Comparison of ENCODE assay signal across 10 cellular contexts in the genomic region with DNA sequence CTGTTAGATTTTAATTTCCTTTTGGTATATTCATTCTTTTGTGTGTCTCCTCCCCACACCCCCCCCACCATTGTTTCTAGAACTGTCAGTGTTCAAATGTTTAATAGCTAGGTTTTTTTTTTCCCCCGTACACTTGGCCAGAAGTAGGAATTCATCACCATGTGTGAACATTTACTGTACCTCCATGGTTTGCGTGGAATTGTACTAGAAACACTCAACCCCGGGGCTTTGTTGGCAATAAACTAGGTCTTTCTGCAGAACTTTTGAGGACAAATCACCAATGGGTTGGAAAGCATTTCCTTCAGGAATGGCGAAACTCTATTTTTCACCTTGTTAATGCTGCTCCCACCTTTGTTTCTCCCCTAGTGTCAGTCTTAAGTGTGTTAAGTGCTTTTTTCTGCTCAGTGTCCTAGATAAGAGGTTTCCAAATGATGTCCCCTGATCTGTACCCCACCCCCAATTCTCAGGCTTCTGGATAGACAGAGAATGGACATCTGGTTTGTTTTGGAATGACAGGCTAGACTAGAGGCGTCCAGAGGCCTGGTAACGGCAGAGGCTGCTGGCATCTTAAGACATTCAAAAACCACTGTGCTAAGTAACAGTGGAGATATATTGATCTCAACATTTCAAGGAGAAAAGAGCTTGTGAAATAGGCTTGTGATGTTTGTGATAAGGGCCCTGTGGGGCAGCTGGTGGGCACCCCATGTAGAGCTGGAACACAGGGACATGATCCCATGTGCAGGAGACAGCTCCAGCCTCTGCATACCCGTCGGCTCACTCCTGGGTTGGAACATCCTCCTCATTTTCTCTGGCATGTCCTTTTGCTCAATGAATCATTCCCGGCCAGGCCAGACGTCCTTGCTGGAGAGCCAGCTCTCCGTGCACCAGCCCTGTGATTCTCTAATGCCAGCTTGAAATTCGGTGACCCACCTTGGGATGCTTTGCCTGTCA.
A peak's percentile ranks its signal among the peaks of the same experiment; 100 is the strongest.
DNase-seq lines count a peak whose midpoint lies in the region; ATAC-seq and FAIRE-seq lines count a peak whose summit lies in the region.
"Had no signal": no experiment of that assay in that cellular context is flagged by ENCODE, and none has a peak within 500 bp of the region (broad histone marks: within the 10 kb centered on the region; RNA-seq: fewer than 3 reads in every experiment).

No MANE protein-coding gene starts in this region.

- no peak overlapping the region for H3K4me3 Mint-ChIP-seq in stimulated activated effector memory CD8-positive, alpha-beta T cell treated with anti-CD3 and anti-CD28 coated beads, Interleukin-12 subunit alpha, Interleukin-12 subunit beta, amount 100 ng/mL, for 72 hours

- no peaks in the 10 kb centered on the region for H3K9me3 Mint-ChIP-seq in stimulated activated effector memory CD8-positive, alpha-beta T cell treated with anti-CD3 and anti-CD28 coated beads, Interleukin-12 subunit alpha, Interleukin-12 subunit beta, amount 100 ng/mL, for 72 hours

- peak overlapping the region; percentile 45 for H3K9ac ChIP-seq in adipocyte (ENCODE audit: low read length)

- intact Hi-C loops in cardiac septum (cut with DNase I) = no loop called here

- H3K27me3 ChIP-seq in adipocyte (replicated peaks; ENCODE audit: control insufficient read depth, insufficient read depth, low read length) = no peaks in the 10 kb centered on the region

- DNase-seq in HCEC 1CT = peak; percentile 75
- peak; percentile 69 for DNase-seq in adipocyte (ENCODE audit: low read depth)
- peak; percentile 59 for DNase-seq in cardiac septum (ENCODE audit: low spot score)
- peak; percentile 42 for DNase-seq in skeletal muscle cell (ENCODE audit: low read depth)
- no peak for DNase-seq in stimulated activated effector memory CD8-positive, alpha-beta T cell treated with anti-CD3 and anti-CD28 coated beads, Interleukin-12 subunit alpha, Interleukin-12 subunit beta, amount 100 ng/mL, for 72 hours (ENCODE audit: low spot score in 2 of 2)
- DNase-seq in frontal cortex (ENCODE audit: low spot score in 2 of 2) = no peak
- no peak for DNase-seq in RPMI8226

- ATAC-seq in stimulated activated effector memory CD8-positive, alpha-beta T cell treated with anti-CD3 and anti-CD28 coated beads, Interleukin-12 subunit alpha, Interleukin-12 subunit beta, amount 100 ng/mL, for 72 hours = no peak
- ATAC-seq in GM18519 (IDR thresholded peaks at IDR 0.05; ENCODE audit: low FRiP score, unreplicated experiment) = no peak

- no peaks in the 10 kb centered on the region for H3K9me3 ChIP-seq in adipocyte (ENCODE audit: control insufficient read depth, low read length)

- H3K36me3 Mint-ChIP-seq in stimulated activated effector memory CD8-positive, alpha-beta T cell treated with anti-CD3 and anti-CD28 coated beads, Interleukin-12 subunit alpha, Interleukin-12 subunit beta, amount 100 ng/mL, for 72 hours = peaks cover 16% of the 10 kb centered on the region

- no peak overlapping the region for H3K27ac Mint-ChIP-seq in stimulated activated effector memory CD8-positive, alpha-beta T cell treated with anti-CD3 and anti-CD28 coated beads, Interleukin-12 subunit alpha, Interleukin-12 subunit beta, amount 100 ng/mL, for 72 hours

- FAIRE-seq in frontal cortex (lab: Jason Lieb, UNC) = no peak
- FAIRE-seq: colon, islet of Langerhans had no signal

- peaks cover 89% of the 10 kb centered on the region for H3K4me1 Mint-ChIP-seq in stimulated activated effector memory CD8-positive, alpha-beta T cell treated with anti-CD3 and anti-CD28 coated beads, Interleukin-12 subunit alpha, Interleukin-12 subunit beta, amount 100 ng/mL, for 72 hours

- H3K36me3 ChIP-seq in adipocyte (ENCODE audit: control insufficient read depth, insufficient read depth, low read length, severe bottlenecking) = no peaks in the 10 kb centered on the region

- H3K4me3 ChIP-seq in adipocyte (ENCODE audit: low read length) (peak overlapping the region; percentile 20), skeletal muscle cell (ENCODE audit: low read depth, low read length) (no peak overlapping the region)

- H3K4me1 ChIP-seq in adipocyte (ENCODE audit: control insufficient read depth, insufficient read depth, low read length) = peaks cover 85% of the 10 kb centered on the region

Comparison
In these comparisons a context has a peak if more than half of its experiments do, and no peak if none do; other contexts are left out.
1. DNase-seq: peak in HCEC 1CT (single experiment), adipocyte (single experiment), cardiac septum (single experiment) and skeletal muscle cell (single experiment); none in stimulated activated effector memory CD8-positive, alpha-beta T cell treated with anti-CD3 and anti-CD28 coated beads, Interleukin-12 subunit alpha, Interleukin-12 subunit beta, amount 100 ng/mL, for 72 hours (0 of 2), frontal cortex (0 of 2) and RPMI8226 (single experiment).